ENCODE assay signal across 1 cellular context in the genomic region with DNA sequence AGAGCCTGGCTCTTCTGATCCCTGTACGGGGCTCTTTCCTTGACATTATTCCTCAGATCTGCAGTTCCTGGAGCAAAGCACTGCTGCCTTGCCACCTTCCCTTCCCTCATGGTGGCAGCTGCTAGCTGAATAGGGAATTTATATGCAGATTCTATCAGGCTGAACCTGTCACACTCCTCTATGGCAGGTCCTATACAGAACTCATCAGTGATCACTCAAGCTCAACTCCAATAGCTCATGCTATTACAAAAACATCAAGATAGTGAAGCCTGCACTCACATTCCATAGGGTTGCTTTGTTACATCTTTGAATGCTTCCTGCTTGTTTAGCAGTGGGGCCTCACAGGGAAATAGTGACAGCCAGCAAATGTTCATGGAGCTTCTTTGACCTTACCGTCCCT.
TF ChIP-seq lines count a peak whose summit lies in the region.

No MANE protein-coding gene starts in this region.

TF ChIP-seq in WTC11, 78 proteins besides CTCF, POLR2A, EP300 and RAD21 (continued from another document):
- TF ChIP-seq, protein P1, sequence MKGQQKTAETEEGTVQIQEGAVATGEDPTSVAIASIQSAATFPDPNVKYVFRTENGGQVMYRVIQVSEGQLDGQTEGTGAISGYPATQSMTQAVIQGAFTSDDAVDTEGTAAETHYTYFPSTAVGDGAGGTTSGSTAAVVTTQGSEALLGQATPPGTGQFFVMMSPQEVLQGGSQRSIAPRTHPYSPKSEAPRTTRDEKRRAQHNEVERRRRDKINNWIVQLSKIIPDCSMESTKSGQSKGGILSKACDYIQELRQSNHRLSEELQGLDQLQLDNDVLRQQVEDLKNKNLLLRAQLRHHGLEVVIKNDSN (CRISPR knock-in tag; IDR thresholded peaks at IDR 0.05): no peak
TF ChIP-seq in WTC11: peak in this region for 0.
